1 cellular context compared by ENCODE assay signal in the genomic region with DNA sequence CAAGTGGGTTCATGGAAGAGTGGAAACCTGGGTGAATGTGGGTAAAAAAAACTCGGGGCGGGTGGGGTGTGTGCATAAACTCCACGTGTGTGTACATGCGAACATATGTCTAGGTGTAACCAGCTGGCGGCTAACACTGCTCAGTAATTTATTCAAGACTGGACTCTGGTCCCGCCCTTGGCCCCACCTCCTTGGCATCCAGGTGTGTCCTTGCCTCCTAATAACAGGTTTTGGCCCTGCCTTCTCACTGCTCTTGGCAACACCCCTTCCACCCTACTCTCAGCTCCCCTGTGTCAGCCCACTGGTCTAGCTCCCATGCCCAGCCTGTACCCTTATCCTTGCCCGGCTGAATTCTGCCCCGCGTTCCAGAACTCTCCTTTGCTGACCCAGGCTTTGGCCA.
TF ChIP-seq lines count a peak whose summit lies in the region.

No MANE protein-coding gene starts in this region.

TF ChIP-seq in HepG2, 621 proteins besides CTCF, POLR2A, EP300 and RAD21:
- TF ChIP-seq RCOR2 (CRISPR knock-in tag; IDR thresholded peaks at IDR 0.05): no peak
TF ChIP-seq in HepG2: peak in this region for 0.
